13 cellular contexts compared by ENCODE assay signal in the genomic region with DNA sequence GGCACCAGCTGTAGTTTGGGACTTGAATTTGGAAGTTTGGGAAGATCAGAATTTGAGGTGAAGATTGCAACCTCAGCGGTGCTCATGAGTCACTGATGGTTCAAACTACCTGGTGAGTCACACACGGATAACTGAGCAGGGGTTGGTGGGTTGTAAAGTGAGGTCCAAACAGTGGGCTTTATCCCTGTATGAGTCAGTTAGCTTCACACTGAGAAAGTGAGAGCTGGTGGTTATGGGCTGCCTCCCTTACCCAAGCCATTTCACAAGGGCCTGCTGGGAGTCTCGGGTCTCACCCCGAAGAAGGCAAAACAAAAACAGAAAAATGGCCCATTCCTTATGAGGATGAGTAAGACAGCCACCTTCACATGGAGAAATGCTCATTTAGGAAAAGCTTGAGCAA.
DNase-seq lines count a peak whose midpoint lies in the region; ATAC-seq and TF ChIP-seq lines count a peak whose summit lies in the region.
"Had no signal": no experiment of that assay in that cellular context is flagged by ENCODE, and none has a peak within 500 bp of the region (broad histone marks: within the 10 kb centered on the region; RNA-seq: fewer than 3 reads in every experiment).

No MANE protein-coding gene starts in this region.

- WGBS in transverse colon (ENCODE audit: low coverage in 1 of 2), 2 donors: 87% methylated on average over 4 of the region's 4 CpGs; no CpG with 5 or more reads in 1 of the 2 donors
- WGBS in lower leg skin, 2 donors: 91 to 97% methylated on average over 4 of the region's 4 CpGs

- no peak for TF ChIP-seq EP300 in transverse colon (IDR thresholded peaks at IDR 0.05; ENCODE audit: low read depth)

- H3K4me3 ChIP-seq in left lung (no peak overlapping the region), transverse colon (no peak overlapping the region), lower leg skin (ENCODE audit: low read depth, poor library complexity, severe bottlenecking) (no peak overlapping the region)
- H3K4me3 ChIP-seq: esophagus squamous epithelium, SK-N-MC had no signal

- H3K4me1 ChIP-seq in left lung (peaks cover 5 to 8% of the 10 kb centered on the region in 2 donors), transverse colon (peaks cover 0 to 4% (median 2%) of the 10 kb centered on the region in 4 donors)

- H3K36me3 ChIP-seq in left lung (no peaks in the 10 kb centered on the region), transverse colon (no peaks in the 10 kb centered on the region)
- H3K36me3 ChIP-seq: esophagus squamous epithelium had no signal

- TF ChIP-seq POLR2A in transverse colon (IDR thresholded peaks at IDR 0.05) (no peak), lower leg skin (IDR thresholded peaks at IDR 0.05) (no peak)

- H3K9me3 ChIP-seq in left lung (peaks cover 0 to 14% of the 10 kb centered on the region in 2 donors), transverse colon (no peaks in the 10 kb centered on the region)

- no peak overlapping the region for H3K27ac ChIP-seq in left lung
- no peak overlapping the region for H3K27ac ChIP-seq in transverse colon
- H3K27ac ChIP-seq: esophagus squamous epithelium, SK-N-MC had no signal

- intact Hi-C loops in left lung (cut with DNase I) (no loop called here), transverse colon (cut with DNase I; ENCODE audit: low total_unique reads) (no loop called here), lower leg skin (cut with DNase I; ENCODE audit: low total_unique reads) (no loop called here)

- in situ Hi-C loops in transverse colon (cut with MboI; ENCODE audit: low pct_ligation_motif_present in 1 of 4, low pct_unique_long_range_greater_than_20kb in 1 of 4, low sequenced_read_pairs in 3 of 4): no loop called here

- H3K27me3 ChIP-seq in left lung (no peaks in the 10 kb centered on the region), transverse colon (no peaks in the 10 kb centered on the region)
- H3K27me3 ChIP-seq: esophagus squamous epithelium had no signal

- DNase-seq in Daoy (ENCODE audit: low read depth): peak; percentile 97
- DNase-seq in LHCN-M2 (ENCODE audit: low read depth): peak; percentile 95
- DNase-seq in astrocyte of the hippocampus (ENCODE audit: low read depth, low spot score): peak; percentile 91
- DNase-seq in left lung: no peak
- no peak for DNase-seq in transverse colon
- no peak for DNase-seq in lower leg skin (ENCODE audit: low spot score in 2 of 2)
- DNase-seq: DND-41; esophagus squamous epithelium; NCI-H1436 treated with DMSO at 0.1 percent for 48 hours; stimulated activated CD4-positive, alpha-beta T cell treated with anti-CD3 and anti-CD28 coated beads, Interleukin-2, amount 100 ng/mL, for 48 hours had no signal

- ATAC-seq in left lung: peak; percentile 53
- ATAC-seq in HG03432 (IDR thresholded peaks at IDR 0.05; ENCODE audit: unreplicated experiment): no peak
- no peak for ATAC-seq in HG03439 (IDR thresholded peaks at IDR 0.05; ENCODE audit: unreplicated experiment)

- TF ChIP-seq CTCF in left lung (IDR thresholded peaks at IDR 0.05) (no peak), transverse colon (IDR thresholded peaks at IDR 0.05) (no peak), lower leg skin (IDR thresholded peaks at IDR 0.05) (no peak)

Comparison
In these comparisons a context has a peak if more than half of its experiments do, and no peak if none do; other contexts are left out.
1. DNase-seq: peak in Daoy (single experiment), LHCN-M2 (single experiment) and astrocyte of the hippocampus (single experiment); none in left lung (0 of 2), transverse colon (single experiment) and lower leg skin (0 of 2).